In the genomic region with DNA sequence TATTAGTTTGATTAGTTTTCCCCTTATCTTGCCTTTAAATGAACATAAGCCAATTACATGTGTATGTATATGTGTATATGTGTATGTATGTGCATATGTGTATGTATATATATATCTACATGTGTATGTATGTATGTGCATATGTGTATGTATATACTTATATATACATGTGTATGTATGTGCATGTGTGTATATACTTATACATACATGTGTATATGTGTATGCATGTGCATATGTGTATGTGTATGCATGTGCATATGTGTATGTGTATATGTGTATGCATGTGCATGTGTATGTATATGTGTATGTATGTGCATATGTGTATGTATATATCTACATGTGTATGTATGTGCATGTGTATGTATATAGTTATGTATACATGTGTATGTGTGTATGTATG, we compare ENCODE assay signal across 27 cellular contexts.
"Had no signal": no experiment of that assay in that cellular context is flagged by ENCODE, and none has a peak within 500 bp of the region (broad histone marks: within the 10 kb centered on the region; RNA-seq: fewer than 3 reads in every experiment).

No MANE protein-coding gene starts in this region.

- H2AFZ ChIP-seq: hepatocyte had no signal

- H3K36me3 Mint-ChIP-seq: mesothelial cell of epicardium, naive B cell had no signal

- H3K27ac ChIP-seq: colonic mucosa, epithelial cell of prostate, esophagus squamous epithelium, gastroesophageal sphincter, heart left ventricle, hepatocyte, left lung, lower lobe of right lung had no signal

- H3K4me1 Mint-ChIP-seq: endodermal cell, mesothelial cell of epicardium, naive B cell had no signal

- H3K4me3 Mint-ChIP-seq: dendritic cell treated with granulocyte-macrophage colony-stimulating factor and Interleukin-4, amounts not matched to agents 40 ng/mL and 50 ng/mL, for 4 days; effector memory CD8-positive, alpha-beta T cell; endodermal cell; mesothelial cell of epicardium; naive B cell had no signal

- H3K4me2 ChIP-seq: hepatocyte had no signal

- H3K9me3 Mint-ChIP-seq: effector memory CD8-positive, alpha-beta T cell had no signal

- FAIRE-seq: endometrium, islet of Langerhans, keratinocyte had no signal

- H3K27me3 ChIP-seq: colonic mucosa, esophagus squamous epithelium, gastroesophageal sphincter, heart left ventricle, hepatocyte, left lung had no signal

- H3K9me3 ChIP-seq: colonic mucosa, gastroesophageal sphincter, heart left ventricle, left lung, lower lobe of right lung had no signal

- H3K4me1 ChIP-seq: colonic mucosa, esophagus squamous epithelium, gastroesophageal sphincter, heart left ventricle, left lung, lower lobe of right lung had no signal

- DNase-seq: colonic mucosa; cortex of kidney; effector CD8-positive, alpha-beta T cell; effector memory CD8-positive, alpha-beta T cell; endodermal cell; erythroblast; esophagus squamous epithelium; foreskin fibroblast; foreskin melanocyte; heart left ventricle; hypothalamus; left cardiac atrium; left lung; left ventricle myocardium superior; lower lobe of right lung; mesenchymal stem cell; mucosa of descending colon; naive B cell had no signal

- H3K27me3 Mint-ChIP-seq: effector memory CD8-positive, alpha-beta T cell had no signal

- ATAC-seq: effector memory CD8-positive, alpha-beta T cell; esophagus mucosa; gastroesophageal sphincter; heart left ventricle; left cardiac atrium; left lung; left ventricle myocardium superior; lower lobe of right lung; mucosa of descending colon had no signal

- H3K27ac Mint-ChIP-seq: dendritic cell treated with granulocyte-macrophage colony-stimulating factor and Interleukin-4, amounts not matched to agents 40 ng/mL and 50 ng/mL, for 4 days; effector memory CD8-positive, alpha-beta T cell; endodermal cell; mesothelial cell of epicardium; naive B cell had no signal

- H3K4me3 ChIP-seq: colonic mucosa, esophagus squamous epithelium, gastroesophageal sphincter, heart left ventricle, hepatocyte, left lung, lower lobe of right lung, mucosa of descending colon had no signal

- H3K36me3 ChIP-seq: colonic mucosa, esophagus squamous epithelium, gastroesophageal sphincter, heart left ventricle, left lung, lower lobe of right lung had no signal

- H3K79me2 ChIP-seq: hepatocyte had no signal
